ENCODE assay signal across 25 cellular contexts in the genomic region with DNA sequence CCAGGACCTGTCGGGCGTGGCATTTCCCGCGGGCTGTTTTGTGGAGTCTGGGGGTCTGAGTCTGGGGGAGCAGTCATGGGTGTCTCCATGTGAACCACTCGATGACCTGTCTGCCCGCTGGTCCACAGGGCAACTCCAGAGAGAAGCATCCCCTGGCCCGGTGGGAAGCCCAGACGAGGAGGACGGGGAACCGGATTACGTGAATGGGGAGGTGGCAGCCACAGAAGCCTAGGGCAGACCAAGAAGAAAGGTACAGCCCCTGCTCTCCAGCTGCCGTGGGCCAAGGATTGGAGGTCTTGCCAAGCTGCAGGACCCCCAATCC. TPM values are rescaled to one million over a fixed set of nuclear protein-coding genes. Genes with fewer than 3 reads are reported as not detected.
"Had no signal": no experiment of that assay in that cellular context is flagged by ENCODE, and none has a peak within 500 bp of the region (broad histone marks: within the 10 kb centered on the region; RNA-seq: fewer than 3 reads in every experiment).

No MANE protein-coding gene starts in this region.

- ATAC-seq: effector memory CD8-positive, alpha-beta T cell had no signal

- H3K9me3 ChIP-seq: adrenal gland, ascending aorta, esophagus muscularis mucosa, left ventricle myocardium inferior, sigmoid colon, testis, uterus had no signal

- H3K27ac ChIP-seq: adrenal gland, ascending aorta, brain microvascular endothelial cell, dorsolateral prefrontal cortex, esophagus muscularis mucosa, left ventricle myocardium inferior, sigmoid colon, testis, uterus had no signal

- H3K4me3 Mint-ChIP-seq: activated naive CD8-positive, alpha-beta T cell; effector memory CD8-positive, alpha-beta T cell; T-helper 1 cell treated with Interleukin-12 subunit alpha and Interleukin-12 subunit beta and Interleukin-4 antibody, amounts not matched to agents 30 μg/mL and 1 μg/mL, for 36 hours had no signal

- H3K4me1 ChIP-seq: adrenal gland, ascending aorta, left ventricle myocardium inferior, sigmoid colon, uterus had no signal

- FAIRE-seq: frontal cortex had no signal

- DNase-seq: activated CD4-positive, alpha-beta T cell treated with anti-CD3 and anti-CD28 coated beads, Interleukin-2, amount 50 U/mL, for 1 hour; activated CD4-positive, CD25-positive, alpha-beta regulatory T cell treated with anti-CD3 and anti-CD28 coated beads, Interleukin-2, amount 50 U/mL, for 72 hours; activated gamma-delta T cell treated with Interleukin-2 at 50 U/mL for 16 hours; activated T-cell treated with anti-CD3 and anti-CD28 coated beads, Interleukin-2, amount 50 U/mL, for 1 hour; brain microvascular endothelial cell; caudate nucleus; dorsolateral prefrontal cortex; effector memory CD8-positive, alpha-beta T cell; hypothalamus; left ventricle myocardium inferior; mammary epithelial cell; sigmoid colon; stimulated activated CD4-positive, alpha-beta T cell treated with anti-CD3 and anti-CD28 coated beads, Interleukin-2, amount 100 ng/mL, for 48 hours; stimulated activated CD8-positive, alpha-beta memory T cell treated with anti-CD3 and anti-CD28 coated beads, Interleukin-4, amount 100 ng/mL, for 48 hours; stimulated activated naive CD4-positive, alpha-beta T cell; trophoblast cell; uterus had no signal

- H3K9me3 Mint-ChIP-seq: effector memory CD8-positive, alpha-beta T cell; T-helper 1 cell treated with Interleukin-12 subunit alpha and Interleukin-12 subunit beta and Interleukin-4 antibody, amounts not matched to agents 30 μg/mL and 1 μg/mL, for 36 hours had no signal

- H3K27me3 Mint-ChIP-seq: activated naive CD8-positive, alpha-beta T cell; effector memory CD8-positive, alpha-beta T cell had no signal

- H3K36me3 ChIP-seq: adrenal gland, brain microvascular endothelial cell, uterus had no signal

- H3K27ac Mint-ChIP-seq: activated naive CD8-positive, alpha-beta T cell; effector memory CD8-positive, alpha-beta T cell; T-helper 1 cell treated with Interleukin-12 subunit alpha and Interleukin-12 subunit beta and Interleukin-4 antibody, amounts not matched to agents 30 μg/mL and 1 μg/mL, for 36 hours had no signal

- H3K4me3 ChIP-seq: adrenal gland, ascending aorta, dorsolateral prefrontal cortex, esophagus muscularis mucosa, left ventricle myocardium inferior, sigmoid colon, smooth muscle cell, testis, uterus had no signal

- H3K4me2 ChIP-seq: smooth muscle cell had no signal

- H3K27me3 ChIP-seq: adrenal gland, ascending aorta, brain microvascular endothelial cell, dorsolateral prefrontal cortex, esophagus muscularis mucosa, sigmoid colon, testis, uterus had no signal

RNA-seq across cellular contexts. Expression of a gene that starts 14.7 kb away (rescaled TPM):
- total RNA-seq: smooth muscle cell had no signal
- polyA plus RNA-seq: smooth muscle cell had no signal
